ENCODE assay signal across 9 cellular contexts in genomic region chr5:172444110-172444510, GRCh38. TPM values are rescaled to one million over a fixed set of nuclear protein-coding genes. Genes with fewer than 3 reads are reported as not detected.
DNase-seq lines count a peak whose midpoint lies in the region; ATAC-seq and TF ChIP-seq lines count a peak whose summit lies in the region.
"Had no signal": no experiment of that assay in that cellular context is flagged by ENCODE, and none has a peak within 500 bp of the region (broad histone marks: within the 10 kb centered on the region; RNA-seq: fewer than 3 reads in every experiment).

No MANE protein-coding gene starts in this region.

- intact Hi-C loops in PC-3 (cut with micrococcal nuclease) = no loop called here
- intact Hi-C loops in colonic mucosa (cut with DNase I) = no loop called here
- intact Hi-C loops in thyroid gland (cut with DNase I) = no loop called here

- no peak overlapping the region for H2AFZ ChIP-seq in PC-3 (ENCODE audit: low read length)

- no peaks in the 10 kb centered on the region for H3K27me3 ChIP-seq in PC-3 (ENCODE audit: low read length)
- H3K27me3 ChIP-seq in colonic mucosa = no peaks in the 10 kb centered on the region
- no peaks in the 10 kb centered on the region for H3K27me3 ChIP-seq in thyroid gland

- H3K4me1 ChIP-seq in PC-3 (ENCODE audit: insufficient read depth, low read length) (peaks cover 14% of the 10 kb centered on the region), colonic mucosa (peaks cover 3% of the 10 kb centered on the region), mesodermal cell (ENCODE audit: control insufficient read depth, insufficient read depth, low read length, poor library complexity, severe bottlenecking) (peaks cover 3% of the 10 kb centered on the region), thyroid gland (peaks cover 38 to 52% of the 10 kb centered on the region in 2 donors)

- BruUV-seq in PC-3 (replicated peaks; lab: Mats Ljungman, UMichigan) = no TSS peak

- H3K9me2 ChIP-seq in PC-3 (replicated peaks; ENCODE audit: low read length) = no peaks in the 10 kb centered on the region

- ATAC-seq in PC-3 (peak; percentile 23), GM21423 (IDR thresholded peaks at IDR 0.05; ENCODE audit: unreplicated experiment) (no peak), GM19455 (IDR thresholded peaks at IDR 0.05; ENCODE audit: unreplicated experiment) (no peak)

- DNase-seq in PC-3 (peak; percentile 26), colonic mucosa (no peak), thyroid gland (no peak), HK-2 (ENCODE audit: unreplicated experiment) (no peak), retina (no peak)
- DNase-seq: DMS79 treated with DMSO at 0.1 percent for 48 hours had no signal

- TF ChIP-seq POLR2A in thyroid gland (IDR thresholded peaks at IDR 0.05) = no peak

- H3K79me2 ChIP-seq in PC-3 (ENCODE audit: low read length) = no peaks in the 10 kb centered on the region

- no peak for TF ChIP-seq CTCF in PC-3 (conservative IDR thresholded peaks at IDR 0.05; ENCODE audit: low read depth, low read length)
- TF ChIP-seq CTCF in colonic mucosa (IDR thresholded peaks at IDR 0.05) = no peak
- TF ChIP-seq CTCF in thyroid gland (IDR thresholded peaks at IDR 0.05) = no peak

- H3F3A ChIP-seq in PC-3 (ENCODE audit: low read length, unreplicated experiment) = no peaks in the 10 kb centered on the region

- CTCF ChIA-PET in PC-3 (lab: Charles Lee) = no interaction called here

- H3K36me3 ChIP-seq in PC-3 (ENCODE audit: low read depth, low read length) (no peaks in the 10 kb centered on the region), colonic mucosa (no peaks in the 10 kb centered on the region), mesodermal cell (ENCODE audit: control insufficient read depth, insufficient read depth, low read length) (peaks cover 33% of the 10 kb centered on the region), thyroid gland (no peaks in the 10 kb centered on the region)

- peak overlapping the region; percentile 68 for H3K4me2 ChIP-seq in PC-3 (ENCODE audit: low read length)

- H3K27ac ChIP-seq in PC-3 (ENCODE audit: low read length) = no peak overlapping the region
- peak overlapping the region; percentile 22 for H3K27ac ChIP-seq in colonic mucosa
- H3K27ac ChIP-seq in mesodermal cell (ENCODE audit: low read depth, low read length, severe bottlenecking) = peak overlapping the region; percentile 51
- H3K27ac ChIP-seq in thyroid gland = peak overlapping the region; percentile 48 to 69 (median 68)

- no peak overlapping the region for H3K4me3 ChIP-seq in PC-3 (ENCODE audit: low read length)
- H3K4me3 ChIP-seq in colonic mucosa = no peak overlapping the region
- H3K4me3 ChIP-seq in mesodermal cell (ENCODE audit: extremely low read depth, insufficient read depth, low read length, poor library complexity, severe bottlenecking) = no peak overlapping the region
- no peak overlapping the region for H3K4me3 ChIP-seq in thyroid gland (replicated peaks in 1 of 3)

- H3K9me3 ChIP-seq in PC-3 (ENCODE audit: low read length) (no peaks in the 10 kb centered on the region), colonic mucosa (no peaks in the 10 kb centered on the region), mesodermal cell (ENCODE audit: control insufficient read depth, low read length) (no peaks in the 10 kb centered on the region), thyroid gland (no peaks in the 10 kb centered on the region)

- peaks cover 7% of the 10 kb centered on the region; the same call in 1 of the 2 replicates for H4K20me1 ChIP-seq in PC-3 (ENCODE audit: low read length)

- WGBS in mesodermal cell (ENCODE audit: insufficient coverage in 2 of 2), 2 experiments = 96 to 100% methylated on average over 2 to 4 of the region's 4 CpGs
- 87% methylated on average over 4 of the region's 4 CpGs for WGBS in thyroid gland, 2 donors

- POLR2A ChIA-PET in PC-3 (lab: Charles Lee; ENCODE audit: unreplicated experiment) = interaction anchor here (0.5 kb wide), 1 partner anchor 321 kb away, joined by 5 read pairs; no protein-coding TSS in a partner anchor

- H3K9ac ChIP-seq in PC-3 (ENCODE audit: low read length) (no peak overlapping the region), colonic mucosa (ENCODE audit: low read depth in 2 of 2, low read length in 2 of 2) (peak overlapping the region in 1 of 2 donors; percentile 21)

RNA-seq across cellular contexts. Expression of gene SH3PXD2B, which starts 10.2 kb away (rescaled TPM):
- total RNA-seq in PC-3 (2014; rRNA removed) (8.9 and 9.8 TPM in 2 replicates), colonic mucosa (10 to 100 TPM; 12.2 to 13.2 TPM), thyroid gland (10 to 100 TPM; 13.7 to 27.1 (median 21.1) TPM)
- 42.2 TPM for polyA plus RNA-seq in mesodermal cell (2013, experiment 1 of 2)
- 36.2 TPM for polyA plus RNA-seq in mesodermal cell (2013, experiment 2 of 2)
